Comparison of ENCODE assay signal across 9 cellular contexts in genomic region chr3:35932995-35933394, GRCh38.
DNase-seq lines count a peak whose midpoint lies in the region; ATAC-seq and TF ChIP-seq lines count a peak whose summit lies in the region.
"Had no signal": no experiment of that assay in that cellular context is flagged by ENCODE, and none has a peak within 500 bp of the region (broad histone marks: within the 10 kb centered on the region; RNA-seq: fewer than 3 reads in every experiment).

No MANE protein-coding gene starts in this region.

- H3K4me3 ChIP-seq in left lung (no peak overlapping the region), OCI-LY7 (ENCODE audit: low read depth, low read length, poor library complexity, severe bottlenecking) (no peak overlapping the region)
- H3K4me3 ChIP-seq: upper lobe of left lung had no signal

- no peaks in the 10 kb centered on the region for H3K9me2 ChIP-seq in OCI-LY7 (ENCODE audit: insufficient read depth, low read length)

- H3K27ac ChIP-seq in left lung (no peak overlapping the region), OCI-LY7 (ENCODE audit: low read depth, low read length, poor library complexity, severe bottlenecking) (no peak overlapping the region)
- H3K27ac ChIP-seq: upper lobe of left lung had no signal

- H3K9me3 ChIP-seq in left lung (no peaks in the 10 kb centered on the region), OCI-LY7 (ENCODE audit: low read length) (no peaks in the 10 kb centered on the region)
- H3K9me3 ChIP-seq: upper lobe of left lung had no signal

- H3K36me3 ChIP-seq in left lung (no peaks in the 10 kb centered on the region), OCI-LY7 (ENCODE audit: insufficient read depth, low read length) (no peaks in the 10 kb centered on the region)
- H3K36me3 ChIP-seq: upper lobe of left lung had no signal

- intact Hi-C loops in left lung (cut with DNase I), result no loop called here
- intact Hi-C loops in OCI-LY7 (cut with micrococcal nuclease; ENCODE audit: unreplicated experiment), result no loop called here

- POLR2A ChIA-PET in OCI-LY7 (lab: Charles Lee), result no interaction called here
- POLR2A ChIA-PET in HEK293T (lab: Yijun Ruan, JAX), result no interaction called here

- no peak overlapping the region for H2AFZ ChIP-seq in OCI-LY7 (ENCODE audit: low read length)

- peak; percentile 44 for ATAC-seq in left lung
- ATAC-seq in GM19023 (IDR thresholded peaks at IDR 0.05; ENCODE audit: unreplicated experiment), result no peak

- H3K4me1 ChIP-seq in left lung (no peaks in the 10 kb centered on the region), OCI-LY7 (ENCODE audit: insufficient read depth, low read length, poor library complexity, severe bottlenecking) (no peaks in the 10 kb centered on the region)
- H3K4me1 ChIP-seq: upper lobe of left lung had no signal

- TF ChIP-seq CTCF in left lung (IDR thresholded peaks at IDR 0.05), result no peak
- no peak for TF ChIP-seq CTCF in OCI-LY7 (conservative IDR thresholded peaks at IDR 0.05; ENCODE audit: low read length)

- no peaks in the 10 kb centered on the region for H4K20me1 ChIP-seq in OCI-LY7 (ENCODE audit: insufficient read depth, low read length)

- H3K79me2 ChIP-seq in OCI-LY7 (ENCODE audit: insufficient read depth, low read depth, low read length), result no peaks in the 10 kb centered on the region

- DNase-seq in Ammon's horn (ENCODE audit: low spot score) (peak; percentile 73), KBM-7 (peak; percentile 39), amniotic stem cell (lab: John Stamatoyannopoulos, UW) (peak; percentile 48), left lung (no peak), OCI-LY7 (ENCODE audit: low spot score) (no peak), HEK293T (ENCODE audit: extremely low spot score) (no peak), NCI-H2227 treated with DMSO at 0.1 percent for 48 hours (lab: John Stamatoyannopoulos, UW) (no peak)
- DNase-seq: upper lobe of left lung had no signal

- in situ Hi-C loops in KBM-7 (cut with MboI; ENCODE audit: low pct_unique_long_range_greater_than_20kb, low sequenced_read_pairs), result no loop called here

- CTCF ChIA-PET in OCI-LY7 (lab: Charles Lee; ENCODE audit: unreplicated experiment) (no interaction called here), HEK293T (lab: Yijun Ruan, JAX) (no interaction called here)

- BruUV-seq in OCI-LY7 (replicated peaks; lab: Mats Ljungman, UMichigan), result no TSS peak

- H3K27me3 ChIP-seq in left lung, result no peaks in the 10 kb centered on the region
- H3K27me3 ChIP-seq: upper lobe of left lung had no signal

- H3K4me2 ChIP-seq in OCI-LY7 (ENCODE audit: low read length), result no peak overlapping the region

TF ChIP-seq in HEK293T, 16 proteins besides CTCF, POLR2A, EP300 and RAD21:
- TF ChIP-seq NFRKB (IDR thresholded peaks at IDR 0.05) (no peak), CTBP1 (IDR thresholded peaks at IDR 0.05; ENCODE audit: borderline replicate concordance) (no peak), BHLHE40 (IDR thresholded peaks at IDR 0.05; ENCODE audit: borderline replicate concordance) (no peak), FOXM1 (IDR thresholded peaks at IDR 0.05; ENCODE audit: borderline replicate concordance) (no peak), LEF1 (IDR thresholded peaks at IDR 0.05; ENCODE audit: borderline replicate concordance) (no peak), L3MBTL2 (conservative IDR thresholded peaks at IDR 0.05) (no peak), HDGF (IDR thresholded peaks at IDR 0.05; ENCODE audit: borderline replicate concordance) (no peak), ARNT (IDR thresholded peaks at IDR 0.05) (no peak), SUZ12 (IDR thresholded peaks at IDR 0.05) (no peak)

Comparison
In these comparisons a context has a peak if more than half of its experiments do, and no peak if none do; other contexts are left out.
1. DNase-seq: peak in Ammon's horn (single experiment), KBM-7 (single experiment) and amniotic stem cell (single experiment); none in left lung (0 of 2), OCI-LY7 (single experiment), HEK293T (single experiment) and NCI-H2227 treated with DMSO at 0.1 percent for 48 hours (single experiment).